Comparison of ENCODE assay signal across 33 cellular contexts in the genomic region with DNA sequence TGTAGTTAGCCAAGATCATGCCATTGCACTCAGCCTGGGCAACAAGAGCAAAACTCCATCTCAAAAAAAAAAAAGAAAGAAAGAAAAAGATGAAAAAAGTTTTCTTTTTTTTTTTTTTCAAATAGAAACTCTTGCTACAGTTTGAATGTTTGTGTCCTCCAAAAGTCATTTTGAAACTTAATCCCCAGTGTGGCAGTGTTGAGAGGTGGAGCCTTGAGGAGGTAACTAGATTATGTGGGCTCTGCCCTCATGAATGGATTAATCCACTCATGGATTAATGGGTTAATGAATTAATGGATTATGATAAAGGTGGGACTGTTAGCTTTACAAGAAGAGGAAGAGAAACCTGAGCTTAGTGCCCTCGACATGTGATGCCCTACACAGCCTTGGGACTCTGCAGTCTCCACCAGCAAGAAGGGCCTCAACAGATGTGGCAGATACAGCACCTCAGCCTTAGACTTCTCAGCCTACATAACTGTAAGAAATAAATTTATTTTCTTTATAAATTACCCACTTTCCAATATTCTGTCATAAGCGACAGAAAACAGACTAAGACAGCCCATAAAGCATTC. TPM values are rescaled to one million over a fixed set of nuclear protein-coding genes. Genes with fewer than 3 reads are reported as not detected.
DNase-seq lines count a peak whose midpoint lies in the region; ATAC-seq and TF ChIP-seq lines count a peak whose summit lies in the region.
"Had no signal": no experiment of that assay in that cellular context is flagged by ENCODE, and none has a peak within 500 bp of the region (broad histone marks: within the 10 kb centered on the region; RNA-seq: fewer than 3 reads in every experiment).

No MANE protein-coding gene starts in this region.

- DNase-seq in foreskin fibroblast (no peak), NCI-H510A (lab: John Stamatoyannopoulos, UW) (no peak), right atrium auricular region (ENCODE audit: low spot score) (no peak)
- DNase-seq: activated CD4-positive, alpha-beta memory T cell treated with anti-CD3 and anti-CD28 coated beads for 36 hours; activated CD4-positive, CD25-positive, alpha-beta regulatory T cell treated with anti-CD3 and anti-CD28 coated beads, Interleukin-2, amount 50 U/mL, for 72 hours; anterior cingulate cortex; Caco-2; DMS79; foreskin keratinocyte; GDM1; heart left ventricle; kidney; lower lobe of right lung; mucosa of descending colon; NCI-H1105 treated with DMSO at 0.1 percent for 48 hours; NCI-H2029 treated with DMSO at 0.1 percent for 48 hours; NCI-H446; PC-3; SK-N-SH; stimulated activated CD4-positive, alpha-beta T cell treated with anti-CD3 and anti-CD28 coated beads, Interleukin-1b, Interleukin-23, amount 100 ng/mL, for 48 hours; upper lobe of left lung had no signal

- H3K36me3 ChIP-seq in OCI-LY3 (replicated peaks; ENCODE audit: low read depth, low read length), result no peaks in the 10 kb centered on the region
- no peaks in the 10 kb centered on the region for H3K36me3 ChIP-seq in right atrium auricular region
- H3K36me3 ChIP-seq: heart left ventricle, lower lobe of right lung had no signal

- H3K9me3 ChIP-seq in OCI-LY3 (ENCODE audit: insufficient read depth, low read length) (no peaks in the 10 kb centered on the region), right atrium auricular region (no peaks in the 10 kb centered on the region)
- H3K9me3 ChIP-seq: Caco-2, heart left ventricle, lower lobe of right lung, mucosa of descending colon, SK-N-SH, upper lobe of left lung had no signal

- no peak overlapping the region for H3K4me3 ChIP-seq in OCI-LY3 (ENCODE audit: low read length)
- no peak overlapping the region for H3K4me3 ChIP-seq in foreskin fibroblast (ENCODE audit: low read depth in 1 of 2, low read length in 2 of 2)
- no peak overlapping the region for H3K4me3 ChIP-seq in right atrium auricular region
- H3K4me3 ChIP-seq: coronary artery, heart left ventricle, lower lobe of right lung, mucosa of descending colon, smooth muscle cell, upper lobe of left lung had no signal

- H3K9me3 Mint-ChIP-seq in stimulated activated memory B cell treated with anti-CD40 and anti-IgM and Interleukin-4, amounts not matched to agents 10 μg/mL and 1 μg/mL and 100 μg/mL, for 72 hours, result no peaks in the 10 kb centered on the region
- H3K9me3 Mint-ChIP-seq: activated CD4-positive, alpha-beta memory T cell treated with anti-CD3 and anti-CD28 coated beads for 36 hours; nephron; T-helper 1 cell treated with Interleukin-12 subunit alpha and Interleukin-12 subunit beta and Interleukin-4 antibody, amounts not matched to agents 30 μg/mL and 1 μg/mL, for 36 hours had no signal

- H3K79me2 ChIP-seq in OCI-LY3 (ENCODE audit: low read length), result no peaks in the 10 kb centered on the region

- H3K9ac ChIP-seq in OCI-LY3 (ENCODE audit: low read length), result no peak overlapping the region
- H3K9ac ChIP-seq: SK-N-SH had no signal

- no peak overlapping the region for H3K4me3 Mint-ChIP-seq in stimulated activated memory B cell treated with anti-CD40 and anti-IgM and Interleukin-4, amounts not matched to agents 10 μg/mL and 1 μg/mL and 100 μg/mL, for 72 hours
- H3K4me3 Mint-ChIP-seq: activated CD4-positive, alpha-beta memory T cell treated with anti-CD3 and anti-CD28 coated beads for 36 hours; activated naive CD8-positive, alpha-beta T cell; nephron; T-helper 1 cell treated with Interleukin-12 subunit alpha and Interleukin-12 subunit beta and Interleukin-4 antibody, amounts not matched to agents 30 μg/mL and 1 μg/mL, for 36 hours had no signal

- no peak for TF ChIP-seq CTCF in OCI-LY3 (IDR thresholded peaks at IDR 0.05; ENCODE audit: low read depth, low read length)
- TF ChIP-seq CTCF in foreskin fibroblast (IDR thresholded peaks at IDR 0.05; ENCODE audit: low read depth, low read length), result no peak
- TF ChIP-seq CTCF in right atrium auricular region (IDR thresholded peaks at IDR 0.05), result no peak

- H3K4me1 Mint-ChIP-seq in stimulated activated memory B cell treated with anti-CD40 and anti-IgM and Interleukin-4, amounts not matched to agents 10 μg/mL and 1 μg/mL and 100 μg/mL, for 72 hours, result peaks cover 46% of the 10 kb centered on the region
- H3K4me1 Mint-ChIP-seq: nephron had no signal

- H3K27ac Mint-ChIP-seq in stimulated activated memory B cell treated with anti-CD40 and anti-IgM and Interleukin-4, amounts not matched to agents 10 μg/mL and 1 μg/mL and 100 μg/mL, for 72 hours, result peak overlapping the region; percentile 57
- H3K27ac Mint-ChIP-seq: activated CD4-positive, alpha-beta memory T cell treated with anti-CD3 and anti-CD28 coated beads for 36 hours; activated naive CD8-positive, alpha-beta T cell; nephron; T-helper 1 cell treated with Interleukin-12 subunit alpha and Interleukin-12 subunit beta and Interleukin-4 antibody, amounts not matched to agents 30 μg/mL and 1 μg/mL, for 36 hours had no signal

- H3K4me2 ChIP-seq in OCI-LY3 (ENCODE audit: low read length), result peak overlapping the region; percentile 15; the same call in 1 of the 2 replicates
- H3K4me2 ChIP-seq: SK-N-SH, smooth muscle cell had no signal

- H4K20me1 ChIP-seq in OCI-LY3 (ENCODE audit: insufficient read depth, low read length), result no peaks in the 10 kb centered on the region

- H3K27me3 ChIP-seq in OCI-LY3 (ENCODE audit: low read depth, low read length) (no peaks in the 10 kb centered on the region), right atrium auricular region (no peaks in the 10 kb centered on the region)
- H3K27me3 ChIP-seq: foreskin keratinocyte, heart left ventricle, upper lobe of left lung had no signal

- no peak overlapping the region for H2AFZ ChIP-seq in OCI-LY3 (ENCODE audit: low read depth, low read length)

- H3K4me1 ChIP-seq in OCI-LY3 (ENCODE audit: low read length) (peaks cover 27% of the 10 kb centered on the region), right atrium auricular region (peaks cover 0 to 8% of the 10 kb centered on the region in 2 donors)
- H3K4me1 ChIP-seq: Caco-2, lower lobe of right lung, upper lobe of left lung had no signal

- peaks cover 5% of the 10 kb centered on the region for H3K36me3 Mint-ChIP-seq in stimulated activated memory B cell treated with anti-CD40 and anti-IgM and Interleukin-4, amounts not matched to agents 10 μg/mL and 1 μg/mL and 100 μg/mL, for 72 hours
- H3K36me3 Mint-ChIP-seq: activated CD4-positive, alpha-beta memory T cell treated with anti-CD3 and anti-CD28 coated beads for 36 hours had no signal

- H3K27me3 Mint-ChIP-seq in stimulated activated memory B cell treated with anti-CD40 and anti-IgM and Interleukin-4, amounts not matched to agents 10 μg/mL and 1 μg/mL and 100 μg/mL, for 72 hours, result no peaks in the 10 kb centered on the region
- H3K27me3 Mint-ChIP-seq: activated CD4-positive, alpha-beta memory T cell treated with anti-CD3 and anti-CD28 coated beads for 36 hours; activated naive CD8-positive, alpha-beta T cell had no signal

- H3K27ac ChIP-seq in OCI-LY3 (ENCODE audit: low read length) (no peak overlapping the region), right atrium auricular region (no peak overlapping the region)
- H3K27ac ChIP-seq: C4-2B, coronary artery, foreskin keratinocyte, lower lobe of right lung, upper lobe of left lung had no signal

- ATAC-seq in GM18858 (IDR thresholded peaks at IDR 0.05; ENCODE audit: unreplicated experiment) (peak; percentile 49), HG02798 (IDR thresholded peaks at IDR 0.05; ENCODE audit: poor library complexity, unreplicated experiment) (peak; percentile 46), HG03039 (IDR thresholded peaks at IDR 0.05; ENCODE audit: unreplicated experiment) (no peak)
- ATAC-seq in stimulated activated memory B cell treated with anti-CD40 and anti-IgM and Interleukin-4, amounts not matched to agents 10 μg/mL and 1 μg/mL and 100 μg/mL, for 72 hours, result peak; percentile 76
- ATAC-seq: foreskin keratinocyte, HCT116, heart left ventricle, lower lobe of right lung, mucosa of descending colon, PC-3 had no signal

RNA-seq across cellular contexts. Expression of gene CPEB3, which starts 25.1 kb away (rescaled TPM):
- 10 to 100 TPM in 1 of 2 donors, 1 to 10 TPM in 1; 6.9 to 11.4 TPM for total RNA-seq in right atrium auricular region

RNA-seq across cellular contexts. Expression of gene MARCHF5, which starts 25.2 kb away (rescaled TPM):
- 10 to 100 TPM in 1 of 2 donors, 1 to 10 TPM in 1; 8.5 to 11.6 TPM for total RNA-seq in right atrium auricular region
